ENCODE assay signal across 16 cellular contexts in the genomic region with DNA sequence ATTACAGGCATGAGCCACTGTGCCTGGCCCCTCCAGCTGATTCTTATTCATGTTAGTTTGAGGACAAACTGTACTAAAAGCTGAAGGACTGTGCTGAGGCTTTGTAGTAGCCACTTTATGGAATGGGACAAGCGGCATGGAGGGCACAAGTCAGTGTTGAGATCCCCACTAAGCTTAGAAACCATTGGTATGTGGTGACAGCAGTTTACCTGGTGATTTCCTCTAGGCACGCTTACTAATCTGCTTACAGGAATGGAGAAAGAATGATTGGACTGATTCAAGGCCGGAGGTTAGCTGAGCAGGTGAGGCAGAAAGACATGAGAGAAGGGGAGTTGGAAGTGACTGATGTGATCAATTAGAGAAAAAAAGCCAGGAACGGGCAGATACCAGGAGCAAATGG. TPM values are rescaled to one million over a fixed set of nuclear protein-coding genes. Genes with fewer than 3 reads are reported as not detected.
DNase-seq lines count a peak whose midpoint lies in the region; ATAC-seq and TF ChIP-seq lines count a peak whose summit lies in the region.
"Had no signal": no experiment of that assay in that cellular context is flagged by ENCODE, and none has a peak within 500 bp of the region (broad histone marks: within the 10 kb centered on the region; RNA-seq: fewer than 3 reads in every experiment).

No MANE protein-coding gene starts in this region.

- H3K4me1 Mint-ChIP-seq in activated CD4-positive, alpha-beta T cell treated with anti-CD3 and anti-CD28 coated beads, Interleukin-2, amount 10 ng/mL, durations not matched to agents 24 days and 14 days = peaks cover 18% of the 10 kb centered on the region
- H3K4me1 Mint-ChIP-seq in activated CD4-positive, alpha-beta T cell treated with anti-CD3 and anti-CD28 coated beads, Interleukin-2, amount 10 ng/mL, durations not matched to agents 7 days and 5 days = peaks cover 23% of the 10 kb centered on the region
- peaks cover 25% of the 10 kb centered on the region for H3K4me1 Mint-ChIP-seq in T-helper 17 cell

- H3K4me3 ChIP-seq in trophoblast cell (ENCODE audit: low read depth, low read length) (no peak overlapping the region), ovary (no peak overlapping the region)
- H3K4me3 ChIP-seq: Peyer's patch had no signal

- no peak overlapping the region for H4K91ac ChIP-seq in trophoblast cell (ENCODE audit: low read depth, low read length)

- no peak overlapping the region for H3K4me2 ChIP-seq in trophoblast cell (ENCODE audit: low read length)

- no peak overlapping the region for H3K18ac ChIP-seq in trophoblast cell (ENCODE audit: low read length)

- H3K23ac ChIP-seq in trophoblast cell (ENCODE audit: low read length) = no peak overlapping the region

- no peak overlapping the region for H2AFZ ChIP-seq in trophoblast cell (ENCODE audit: insufficient read depth, low read length, poor library complexity)

- peaks cover 31% of the 10 kb centered on the region for H3K36me3 Mint-ChIP-seq in activated CD4-positive, alpha-beta T cell treated with anti-CD3 and anti-CD28 coated beads, Interleukin-2, amount 10 ng/mL, durations not matched to agents 24 days and 14 days (ENCODE audit: low read depth)
- peaks cover 24% of the 10 kb centered on the region for H3K36me3 Mint-ChIP-seq in activated CD4-positive, alpha-beta T cell treated with anti-CD3 and anti-CD28 coated beads, Interleukin-2, amount 10 ng/mL, durations not matched to agents 7 days and 5 days (ENCODE audit: low read depth)
- H3K36me3 Mint-ChIP-seq in T-helper 17 cell (ENCODE audit: low read depth) = peaks cover 8% of the 10 kb centered on the region

- intact Hi-C loops in activated CD4-positive, alpha-beta T cell treated with anti-CD3 and anti-CD28 coated beads, Interleukin-2, amount 10 ng/mL, durations not matched to agents 24 days and 14 days (cut with micrococcal nuclease) = no loop called here
- intact Hi-C loops in ovary (cut with DNase I) = loop anchor here in 1 of 4 donors (10.0 kb wide), 1 partner anchor 564 kb away; a partner anchor contains a TSS

- no peaks in the 10 kb centered on the region for H3K9me3 ChIP-seq in T-helper 17 cell (ENCODE audit: control insufficient read depth, low read length, poor library complexity, severe bottlenecking)
- H3K9me3 ChIP-seq in trophoblast cell (ENCODE audit: insufficient read depth, low read depth, low read length) = peaks cover 6% of the 10 kb centered on the region
- H3K9me3 ChIP-seq in ovary = no peaks in the 10 kb centered on the region

- no peak for TF ChIP-seq POLR2A in ovary (IDR thresholded peaks at IDR 0.05)

- H2BK120ac ChIP-seq in trophoblast cell (ENCODE audit: insufficient read depth, low read length, poor library complexity) = no peak overlapping the region

- H3K36me3 ChIP-seq in trophoblast cell (ENCODE audit: control insufficient read depth in 1 of 2, insufficient read depth in 2 of 2, low read length in 2 of 2) (peaks cover 6 to 10% of the 10 kb centered on the region in 2 experiments), ovary (no peaks in the 10 kb centered on the region)

- H3K4me3 Mint-ChIP-seq in activated CD4-positive, alpha-beta T cell treated with anti-CD3 and anti-CD28 coated beads, Interleukin-2, amount 10 ng/mL, durations not matched to agents 24 days and 14 days = no peak overlapping the region
- no peak overlapping the region for H3K4me3 Mint-ChIP-seq in activated CD4-positive, alpha-beta T cell treated with anti-CD3 and anti-CD28 coated beads, Interleukin-2, amount 10 ng/mL, durations not matched to agents 7 days and 5 days
- peak overlapping the region; percentile 25 for H3K4me3 Mint-ChIP-seq in T-helper 17 cell

- H2AK5ac ChIP-seq in trophoblast cell (ENCODE audit: low read length) = no peak overlapping the region

- no peaks in the 10 kb centered on the region for H3K27me3 Mint-ChIP-seq in activated CD4-positive, alpha-beta T cell treated with anti-CD3 and anti-CD28 coated beads, Interleukin-2, amount 10 ng/mL, durations not matched to agents 24 days and 14 days
- no peaks in the 10 kb centered on the region for H3K27me3 Mint-ChIP-seq in activated CD4-positive, alpha-beta T cell treated with anti-CD3 and anti-CD28 coated beads, Interleukin-2, amount 10 ng/mL, durations not matched to agents 7 days and 5 days
- no peaks in the 10 kb centered on the region for H3K27me3 Mint-ChIP-seq in T-helper 17 cell

- POLR2A ChIA-PET in activated CD4-positive, alpha-beta T cell treated with anti-CD3 and anti-CD28 coated beads, Interleukin-2, amount 10 ng/mL, durations not matched to agents 7 days and 5 days (lab: Charles Lee) = no interaction called here

- no peak for TF ChIP-seq EP300 in ovary (IDR thresholded peaks at IDR 0.05)

- H3K4ac ChIP-seq in trophoblast cell (ENCODE audit: low read depth, low read length) = no peak overlapping the region

- H3K79me1 ChIP-seq in trophoblast cell (ENCODE audit: low read length) = peaks cover 21% of the 10 kb centered on the region

- H3K79me2 ChIP-seq in trophoblast cell (ENCODE audit: control insufficient read depth, insufficient read depth, low read length, poor library complexity) = peaks cover 16% of the 10 kb centered on the region

- CTCF ChIA-PET in activated CD4-positive, alpha-beta T cell treated with anti-CD3 and anti-CD28 coated beads, Interleukin-2, amount 10 ng/mL, durations not matched to agents 7 days and 5 days (lab: Charles Lee) = interaction anchor here (0.6 to 1.5 kb wide), 6 partner anchors 9 to 79 kb away, joined by 3 to 7 read pairs (median 4); no protein-coding TSS in a partner anchor

- no peak for DNase-seq in activated CD4-positive, alpha-beta T cell treated with anti-CD3 and anti-CD28 coated beads, Interleukin-2, amount 10 ng/mL, durations not matched to agents 24 days and 14 days
- no peak for DNase-seq in activated CD4-positive, alpha-beta T cell treated with anti-CD3 and anti-CD28 coated beads, Interleukin-2, amount 10 ng/mL, durations not matched to agents 7 days and 5 days
- DNase-seq in T-helper 17 cell (no peak), epithelial cell of prostate (ENCODE audit: low read depth, low spot score) (no peak), trophoblast cell (peak; percentile 72 to 82), ovary (no peak), SHP77 (lab: John Stamatoyannopoulos, UW) (no peak)
- DNase-seq: C1 segment of cervical spinal cord, COR-L47, DMS53, KBM-7, NCI-H1092, Peyer's patch, SHP77 treated with DMSO at 0.1 percent for 48 hours had no signal

- H2BK5ac ChIP-seq in trophoblast cell (ENCODE audit: low read depth, low read length, poor library complexity) = no peak overlapping the region

- H3K14ac ChIP-seq in trophoblast cell (ENCODE audit: low read length) = no peak overlapping the region

- H3K9me3 Mint-ChIP-seq in activated CD4-positive, alpha-beta T cell treated with anti-CD3 and anti-CD28 coated beads, Interleukin-2, amount 10 ng/mL, durations not matched to agents 24 days and 14 days = no peaks in the 10 kb centered on the region
- H3K9me3 Mint-ChIP-seq in activated CD4-positive, alpha-beta T cell treated with anti-CD3 and anti-CD28 coated beads, Interleukin-2, amount 10 ng/mL, durations not matched to agents 7 days and 5 days = no peaks in the 10 kb centered on the region

- TF ChIP-seq CTCF in ovary (IDR thresholded peaks at IDR 0.05) = no peak

- WGBS in trophoblast cell (ENCODE audit: extremely low coverage, insufficient coverage, insufficient read length) = no CpG with 5 or more reads among the region's 4 CpGs
- 71 to 88% (median 78%) methylated on average over 4 of the region's 4 CpGs for WGBS in ovary, 3 donors

- ATAC-seq in T-helper 17 cell (no peak), GM19324 (IDR thresholded peaks at IDR 0.05; ENCODE audit: low FRiP score, unreplicated experiment) (no peak)

- H4K8ac ChIP-seq in trophoblast cell (ENCODE audit: low read depth, low read length) = no peak overlapping the region

- H3K4me1 ChIP-seq in trophoblast cell (ENCODE audit: control insufficient read depth in 1 of 2, insufficient read depth in 2 of 2, low read length in 2 of 2) (peaks cover 10 to 11% of the 10 kb centered on the region in 2 experiments), ovary (ENCODE audit: insufficient read depth) (peaks cover 3% of the 10 kb centered on the region)

- H4K12ac ChIP-seq in trophoblast cell (ENCODE audit: low read depth, low read length) = no peak overlapping the region

- peak overlapping the region; percentile 20 for H3K27ac Mint-ChIP-seq in activated CD4-positive, alpha-beta T cell treated with anti-CD3 and anti-CD28 coated beads, Interleukin-2, amount 10 ng/mL, durations not matched to agents 24 days and 14 days
- H3K27ac Mint-ChIP-seq in activated CD4-positive, alpha-beta T cell treated with anti-CD3 and anti-CD28 coated beads, Interleukin-2, amount 10 ng/mL, durations not matched to agents 7 days and 5 days = no peak overlapping the region
- no peak overlapping the region for H3K27ac Mint-ChIP-seq in T-helper 17 cell

- no peaks in the 10 kb centered on the region for H3K27me3 ChIP-seq in trophoblast cell (ENCODE audit: insufficient read depth, low read length)
- no peaks in the 10 kb centered on the region for H3K27me3 ChIP-seq in ovary
- H3K27me3 ChIP-seq: Peyer's patch had no signal

- peak overlapping the region; percentile 6 for H3K27ac ChIP-seq in epithelial cell of prostate
- no peak overlapping the region for H3K27ac ChIP-seq in trophoblast cell (ENCODE audit: low read depth, low read length)
- H3K27ac ChIP-seq in ovary = no peak overlapping the region
- H3K27ac ChIP-seq: HL-60, Peyer's patch had no signal

- H2BK12ac ChIP-seq in trophoblast cell (ENCODE audit: low read length) = no peak overlapping the region

- no peak overlapping the region for H3K9ac ChIP-seq in trophoblast cell (ENCODE audit: low read length)

RNA-seq across cellular contexts. Expression of a gene that starts 3.7 kb away (rescaled TPM):
- total RNA-seq in activated CD4-positive, alpha-beta T cell treated with anti-CD3 and anti-CD28 coated beads, Interleukin-2, amount 10 ng/mL, durations not matched to agents 24 days and 14 days = 11.7 and 14.2 TPM in 2 replicates
- 10 to 100 TPM; 15.3 to 17.1 TPM for total RNA-seq in activated CD4-positive, alpha-beta T cell treated with anti-CD3 and anti-CD28 coated beads, Interleukin-2, amount 10 ng/mL, durations not matched to agents 7 days and 5 days
- total RNA-seq in T-helper 17 cell (10 to 100 TPM; 17.2 to 19.7 TPM), ovary (10 to 100 TPM; 14.9 to 20.6 (median 19.4) TPM)
- polyA plus RNA-seq in trophoblast cell (2013) = 11.0 TPM in 2 replicates
- 1 to 10 TPM; 5.0 to 9.3 TPM for polyA plus RNA-seq in ovary

RNA-seq across cellular contexts. Expression of a gene that starts 24.9 kb away (rescaled TPM):
- total RNA-seq in activated CD4-positive, alpha-beta T cell treated with anti-CD3 and anti-CD28 coated beads, Interleukin-2, amount 10 ng/mL, durations not matched to agents 24 days and 14 days = 0.44 and 0.92 TPM in 2 replicates
- total RNA-seq in activated CD4-positive, alpha-beta T cell treated with anti-CD3 and anti-CD28 coated beads, Interleukin-2, amount 10 ng/mL, durations not matched to agents 7 days and 5 days = 1 to 10 TPM in 1 of 2 experiments, under 1 TPM in 1; 0.67 to 1.0 TPM
- total RNA-seq in T-helper 17 cell = under 1 TPM; 0.23 to 0.87 TPM
- polyA plus RNA-seq in trophoblast cell (2013) = 2.8 and 2.9 TPM in 2 replicates
- total RNA-seq in ovary = 1 to 10 TPM; 1.4 to 4.7 (median 3.8) TPM
- 1 to 10 TPM; 2.9 to 9.0 TPM for polyA plus RNA-seq in ovary

RNA-seq across cellular contexts. Expression of a gene that starts 44.4 kb away (rescaled TPM):
- 44.7 and 49.9 TPM in 2 replicates for total RNA-seq in activated CD4-positive, alpha-beta T cell treated with anti-CD3 and anti-CD28 coated beads, Interleukin-2, amount 10 ng/mL, durations not matched to agents 24 days and 14 days
- total RNA-seq in activated CD4-positive, alpha-beta T cell treated with anti-CD3 and anti-CD28 coated beads, Interleukin-2, amount 10 ng/mL, durations not matched to agents 7 days and 5 days = 10 to 100 TPM; 28.2 to 29.4 TPM
- 10 to 100 TPM; 14.6 to 24.4 TPM for total RNA-seq in T-helper 17 cell
- 11.3 and 11.5 TPM in 2 replicates for polyA plus RNA-seq in trophoblast cell (2013)
- 10 to 100 TPM; 14.0 to 30.2 (median 24.5) TPM for total RNA-seq in ovary
- 10 to 100 TPM in 1 of 2 donors, 1 to 10 TPM in 1; 8.0 to 17.6 TPM for polyA plus RNA-seq in ovary

Comparison
In these comparisons a context has a peak if more than half of its experiments do, and no peak if none do; other contexts are left out.
1. DNase-seq: peak in trophoblast cell (2 of 2); none in activated CD4-positive, alpha-beta T cell treated with anti-CD3 and anti-CD28 coated beads, Interleukin-2, amount 10 ng/mL, durations not matched to agents 24 days and 14 days (single experiment), activated CD4-positive, alpha-beta T cell treated with anti-CD3 and anti-CD28 coated beads, Interleukin-2, amount 10 ng/mL, durations not matched to agents 7 days and 5 days (single experiment), T-helper 17 cell (0 of 3), epithelial cell of prostate (single experiment), ovary (0 of 5) and SHP77 (0 of 2).